In the genomic region with DNA sequence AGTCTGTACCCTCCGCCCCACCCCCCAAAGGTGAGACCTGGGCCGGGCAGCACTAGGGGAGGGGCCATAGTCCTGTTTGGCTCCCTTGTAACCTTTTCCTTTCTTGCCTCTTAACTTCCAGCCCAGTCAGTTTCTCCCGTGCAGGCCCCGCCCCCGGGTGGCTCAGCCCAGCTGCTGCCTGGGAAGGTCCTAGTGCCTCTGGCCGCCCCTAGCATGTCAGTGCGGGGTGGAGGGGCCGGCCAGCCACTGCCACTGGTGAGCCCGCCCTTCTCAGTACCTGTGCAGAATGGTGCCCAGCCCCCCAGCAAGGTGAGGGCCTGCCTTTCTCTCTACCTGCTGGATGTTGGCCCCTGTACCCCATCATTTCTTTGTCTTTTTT, we compare ENCODE assay signal across 1 cellular context.
TF ChIP-seq lines count a peak whose summit lies in the region.

No MANE protein-coding gene starts in this region.

TF ChIP-seq in GM23338, 12 proteins besides CTCF, POLR2A, EP300 and RAD21:
- TF ChIP-seq, protein P1, sequence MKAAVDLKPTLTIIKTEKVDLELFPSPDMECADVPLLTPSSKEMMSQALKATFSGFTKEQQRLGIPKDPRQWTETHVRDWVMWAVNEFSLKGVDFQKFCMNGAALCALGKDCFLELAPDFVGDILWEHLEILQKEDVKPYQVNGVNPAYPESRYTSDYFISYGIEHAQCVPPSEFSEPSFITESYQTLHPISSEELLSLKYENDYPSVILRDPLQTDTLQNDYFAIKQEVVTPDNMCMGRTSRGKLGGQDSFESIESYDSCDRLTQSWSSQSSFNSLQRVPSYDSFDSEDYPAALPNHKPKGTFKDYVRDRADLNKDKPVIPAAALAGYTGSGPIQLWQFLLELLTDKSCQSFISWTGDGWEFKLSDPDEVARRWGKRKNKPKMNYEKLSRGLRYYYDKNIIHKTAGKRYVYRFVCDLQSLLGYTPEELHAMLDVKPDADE (IDR thresholded peaks at IDR 0.05), result no peak; the same call in 1 of the 2 replicates
- no peak for TF ChIP-seq ZNF462 (CRISPR knock-in tag; IDR thresholded peaks at IDR 0.05)
- TF ChIP-seq POLR2AphosphoS5 (IDR thresholded peaks at IDR 0.05; ENCODE audit: low read depth), result no peak; the same call in 1 of the 2 replicates
- no peak for TF ChIP-seq NANOG (IDR thresholded peaks at IDR 0.05; ENCODE audit: borderline replicate concordance)
- TF ChIP-seq STAT1 (IDR thresholded peaks at IDR 0.05; ENCODE audit: unreplicated experiment), result no peak
- TF ChIP-seq ZNF331 (CRISPR knock-in tag; IDR thresholded peaks at IDR 0.05; ENCODE audit: low read depth), result no peak
- TF ChIP-seq JUNB (IDR thresholded peaks at IDR 0.05; ENCODE audit: unreplicated experiment), result no peak
